23 cellular contexts compared by ENCODE assay signal in genomic region chr7:98317366-98318040, GRCh38. TPM values are rescaled to one million over a fixed set of nuclear protein-coding genes. Genes with fewer than 3 reads are reported as not detected.
A peak's percentile ranks its signal among the peaks of the same experiment; 100 is the strongest.
DNase-seq lines count a peak whose midpoint lies in the region; ATAC-seq, FAIRE-seq and TF ChIP-seq lines count a peak whose summit lies in the region.
"Had no signal": no experiment of that assay in that cellular context is flagged by ENCODE, and none has a peak within 500 bp of the region (broad histone marks: within the 10 kb centered on the region; RNA-seq: fewer than 3 reads in every experiment).

No MANE protein-coding gene starts in this region.

- TF ChIP-seq POLR2A in K562 (conservative IDR thresholded peaks at IDR 0.05) (no peak), adrenal gland (IDR thresholded peaks at IDR 0.05) (no peak)

- H2AFZ ChIP-seq in K562 (ENCODE audit: low read depth, low read length), result no peak overlapping the region
- H2AFZ ChIP-seq: GM23248 had no signal

- no peaks in the 10 kb centered on the region for H3K9me1 ChIP-seq in K562 (ENCODE audit: control insufficient read depth, insufficient read depth, low read length)

- peaks cover 2% of the 10 kb centered on the region; the same call in 1 of the 2 replicates for H3K9me3 ChIP-seq in K562 (replicated peaks; ENCODE audit: control insufficient read depth, insufficient read depth, low read depth, low read length)
- no peaks in the 10 kb centered on the region for H3K9me3 ChIP-seq in upper lobe of right lung
- no peaks in the 10 kb centered on the region for H3K9me3 ChIP-seq in adrenal gland (replicated peaks in 1 of 3)
- H3K9me3 ChIP-seq: SK-N-SH had no signal

- H3K9me3 Mint-ChIP-seq in neural crest cell (peaks cover 5% of the 10 kb centered on the region), immature natural killer cell (peaks cover 0 to 2% (median 0%) of the 10 kb centered on the region in 6 donors)

- FAIRE-seq in K562 (lab: Jason Lieb, UNC), result no peak
- FAIRE-seq: G401.6 had no signal

- BruUV-seq in K562 (replicated peaks; lab: Mats Ljungman, UMichigan), result no TSS peak

- intact Hi-C loops in Right ventricle myocardium inferior (cut with DNase I), result no loop called here
- intact Hi-C loops in Right ventricle myocardium superior (cut with DNase I), result no loop called here
- intact Hi-C loops in K562 (cut with micrococcal nuclease), result no loop called here
- intact Hi-C loops in upper lobe of right lung (cut with DNase I), result no loop called here
- intact Hi-C loops in adrenal gland (cut with DNase I), result no loop called here

- no peaks in the 10 kb centered on the region for H3K79me2 ChIP-seq in K562 (ENCODE audit: control insufficient read depth, insufficient read depth, low read length)

- H3K4me3 ChIP-seq in K562 (no peak overlapping the region), upper lobe of right lung (no peak overlapping the region), adrenal gland (no peak overlapping the region)
- H3K4me3 ChIP-seq: GM23248 had no signal

- H3K4me1 Mint-ChIP-seq in neural crest cell (no peaks in the 10 kb centered on the region), immature natural killer cell (no peaks in the 10 kb centered on the region)

- CTCF ChIA-PET in K562 (lab: Yijun Ruan, JAX; ENCODE audit: low intra/inter-chr PET ratio), result no interaction called here

- POLR2A ChIA-PET in K562 (lab: Yijun Ruan, JAX), result no interaction called here

- in situ Hi-C loops in K562 (cut with MboI), result no loop called here

- H3K4me3 Mint-ChIP-seq in neural crest cell (no peak overlapping the region), immature natural killer cell (no peak overlapping the region)
- H3K4me3 Mint-ChIP-seq: CD14-positive monocyte had no signal

- no peak for TF ChIP-seq EP300 in K562 (IDR thresholded peaks at IDR 0.05; ENCODE audit: low read length)

- H3K27ac Mint-ChIP-seq in neural crest cell (ENCODE audit: unreplicated experiment) (peak overlapping the region; percentile 86), immature natural killer cell (no peak overlapping the region)

- peaks cover 6% of the 10 kb centered on the region for H4K20me1 ChIP-seq in K562 (replicated peaks; ENCODE audit: control insufficient read depth, insufficient read depth, low read length)

- H3K36me3 Mint-ChIP-seq in neural crest cell (ENCODE audit: low read depth) (peaks cover 11% of the 10 kb centered on the region), immature natural killer cell (no peaks in the 10 kb centered on the region)
- H3K36me3 Mint-ChIP-seq: CD14-positive monocyte had no signal

- TF ChIP-seq RAD21 in K562 (CRISPR knock-in tag; conservative IDR thresholded peaks at IDR 0.05 in 1 of 2, IDR thresholded peaks at IDR 0.05 in 1 of 2), result no peak

- H3K27me3 Mint-ChIP-seq in neural crest cell (ENCODE audit: low read depth) (no peaks in the 10 kb centered on the region), immature natural killer cell (ENCODE audit: low read depth in 3 of 3) (peaks cover 0 to 4% (median 2%) of the 10 kb centered on the region in 3 donors)

- no peak for DNase-seq in Right ventricle myocardium inferior (ENCODE audit: missing footprints)
- no peak for DNase-seq in Right ventricle myocardium superior
- DNase-seq in K562 (ENCODE audit: extremely low read depth in 1 of 4, low spot score in 3 of 4), result peak in 1 of 4 experiments; percentile 5
- DNase-seq in neural crest cell (ENCODE audit: low read depth, low spot score), result no peak
- peak; percentile 12 for DNase-seq in upper lobe of right lung
- no peak for DNase-seq in immature natural killer cell
- no peak for DNase-seq in cerebellar nuclear complex (lab: John Stamatoyannopoulos, UW)
- DNase-seq in adrenal gland, result no peak
- DNase-seq: DMS 273 treated with DMSO at 0.1 percent for 48 hours, GM23248, MV-4-11, NCI-H1694 treated with DMSO at 0.1 percent for 48 hours, NCI-H2227 treated with DMSO at 0.1 percent for 48 hours, NCI-H524, NCI-H82, OCI-M1, SHP77 treated with DMSO at 0.1 percent for 48 hours, SK-N-SH had no signal

- no peak overlapping the region; a peak in 1 of 4 replicates for H3K9ac ChIP-seq in K562 (ENCODE audit: insufficient read depth in 1 of 2, low read depth in 2 of 2, low read length in 2 of 2)
- H3K9ac ChIP-seq: GM23248, KMS-11, SK-N-SH had no signal

- TF ChIP-seq CTCF in K562 (IDR thresholded peaks at IDR 0.05 in 2 of 3, conservative IDR thresholded peaks at IDR 0.05 in 1 of 3; ENCODE audit: insufficient read depth in 2 of 3, low read depth in 1 of 3, low read length in 3 of 3) (no peak), neural crest cell (conservative IDR thresholded peaks at IDR 0.05) (no peak), upper lobe of right lung (IDR thresholded peaks at IDR 0.05) (no peak), adrenal gland (IDR thresholded peaks at IDR 0.05) (no peak)

- ATAC-seq in Right ventricle myocardium inferior (peak; percentile 5), Right ventricle myocardium superior (ENCODE audit: poor library complexity) (no peak), K562 (no peak), upper lobe of right lung (peak; percentile 14)
- ATAC-seq: HCT116 had no signal

- WGBS in K562 (ENCODE audit: insufficient coverage, low coverage, missing lambda C conversion rate), result 64% methylated on average over 14 of the region's 14 CpGs
- WGBS in adrenal gland, 4 donors, result 90 to 96% (median 94%) methylated on average over 14 of the region's 14 CpGs

- H3K4me1 ChIP-seq in K562 (replicated peaks in 1 of 2; ENCODE audit: control insufficient read depth in 2 of 2, insufficient read depth in 2 of 2, low read length in 2 of 2) (peaks cover under 1 to 5% of the 10 kb centered on the region in 2 experiments; a peak in 3 of 5 replicates), upper lobe of right lung (no peaks in the 10 kb centered on the region), adrenal gland (replicated peaks in 1 of 2) (no peaks in the 10 kb centered on the region)

- H3K36me3 ChIP-seq in K562 (ENCODE audit: control insufficient read depth, insufficient read depth, low read length), result peaks cover 14% of the 10 kb centered on the region
- H3K36me3 ChIP-seq in upper lobe of right lung, result peaks cover 12% of the 10 kb centered on the region
- no peaks in the 10 kb centered on the region for H3K36me3 ChIP-seq in adrenal gland (replicated peaks in 1 of 2)

- H3K4me2 ChIP-seq in K562 (ENCODE audit: insufficient read depth, low read length), result no peak overlapping the region
- H3K4me2 ChIP-seq: KMS-11, SK-N-SH had no signal

- H3K27me3 ChIP-seq in K562 (ENCODE audit: control insufficient read depth in 2 of 2, insufficient read depth in 2 of 2, low read length in 2 of 2) (peaks cover 4 to 17% of the 10 kb centered on the region in 2 experiments), upper lobe of right lung (no peaks in the 10 kb centered on the region), adrenal gland (no peaks in the 10 kb centered on the region)

- H3K27ac ChIP-seq in K562 (ENCODE audit: extremely low read depth, low read depth, low read length) (no peak overlapping the region), upper lobe of right lung (no peak overlapping the region), adrenal gland (no peak overlapping the region)
- H3K27ac ChIP-seq: 22Rv1, GM23248, KMS-11 had no signal

TF ChIP-seq in K562, 482 proteins besides CTCF, POLR2A, EP300 and RAD21:
- peak; percentile 30 for TF ChIP-seq RBM22 (IDR thresholded peaks at IDR 0.05; ENCODE audit: low read depth, low read length, poor library complexity, severe bottlenecking)
- TF ChIP-seq RBM34 (IDR thresholded peaks at IDR 0.05; ENCODE audit: borderline replicate concordance, insufficient read depth, low read length), result no peak

RNA-seq across cellular contexts. Expression of gene BRI3, which starts 36.0 kb away (rescaled TPM):
- total RNA-seq in Right ventricle myocardium inferior (240 TPM), Right ventricle myocardium superior (222 TPM), K562 (2014; rRNA removed) (9.9 and 10.7 TPM in 2 replicates), K562 (2014; rRNA removed; fragmentation: Illumina TruSeq; extraction: Trizol) (11.9 and 21.6 TPM in 2 replicates), K562 (2015; rRNA removed; fragmentation: Illumina TruSeq; extraction: Trizol) (29.1 and 29.8 TPM in 2 replicates), K562 (2021) (55.1 and 57.4 TPM in 2 replicates), neural crest cell (112 and 119 TPM in 2 replicates), upper lobe of right lung (530 TPM), adrenal gland (100 to 1,000 TPM in 7 of 8 donors, 10 to 100 TPM in 1; 50.2 to 379 (median 209) TPM)
- total RNA-seq in K562 (2011; cell fraction: chromatin; rRNA removed; ENCODE audit: low replicate concordance), result 12.6 and 25.0 TPM in 2 replicates
- total RNA-seq in K562 (2011; cell fraction: nucleolus; rRNA removed), result 16.4 and 20.8 TPM in 2 replicates
- 21.3 and 23.7 TPM in 2 replicates for total RNA-seq in K562 (2011; cell fraction: nucleoplasm; rRNA removed)
- polyA plus RNA-seq in K562 (2011; rRNA removed) (18.6 and 21.3 TPM in 2 replicates), K562 (2014; fragmentation: Illumina TruSeq; extraction: Trizol) (16.9 and 26.0 TPM in 2 replicates), K562 (2014; fragmentation: Nextera tagmentation; extraction: Ambion mirVana) (1 to 10 TPM; 4.3 to 5.7 TPM), K562 (2014; rRNA removed) (23.1 and 39.8 TPM in 2 replicates), immature natural killer cell (10 to 100 TPM; 15.8 to 18.3 (median 17.2) TPM), adrenal gland (100 to 1,000 TPM; 165 to 204 (median 200) TPM)
- 24.1 and 28.7 TPM in 2 replicates for polyA plus RNA-seq in K562 (2011; cell fraction: cytosol; rRNA removed)
- polyA plus RNA-seq in K562 (2011; cell fraction: nucleus; rRNA removed), result 16.2 and 18.7 TPM in 2 replicates
- 46.4 and 129 TPM in 2 replicates for polyA plus RNA-seq in K562 (2012)
- polyA minus RNA-seq in K562 (2011; rRNA and poly(A)+ RNA removed), result 8.9 and 9.1 TPM in 2 replicates
- polyA minus RNA-seq in K562 (2011; cell fraction: cytosol; rRNA and poly(A)+ RNA removed), result 8.2 and 13.9 TPM in 2 replicates
- 9.2 and 11.0 TPM in 2 replicates for polyA minus RNA-seq in K562 (2011; cell fraction: nucleus; rRNA and poly(A)+ RNA removed)

Comparison
In these comparisons a context has a peak if more than half of its experiments do, and no peak if none do; other contexts are left out.
1. ATAC-seq: peak in Right ventricle myocardium inferior (single experiment) and upper lobe of right lung (single experiment); none in Right ventricle myocardium superior (single experiment) and K562 (single experiment).